1 cellular context compared by ENCODE assay signal in genomic region chr4:55820260-55820659, GRCh38.
TF ChIP-seq lines count a peak whose summit lies in the region.

No MANE protein-coding gene starts in this region.

TF ChIP-seq in K562, 482 proteins besides CTCF, POLR2A, EP300 and RAD21:
- TF ChIP-seq MNT (conservative IDR thresholded peaks at IDR 0.05) (peak in 1 of 2 experiments; percentile 34; a peak in 1 of 4 replicates), SNIP1 (IDR thresholded peaks at IDR 0.05; ENCODE audit: low read depth) (no peak), CEBPB (tag; IDR thresholded peaks at IDR 0.05) (peak; percentile 68)
